8 cellular contexts compared by ENCODE assay signal in the genomic region with DNA sequence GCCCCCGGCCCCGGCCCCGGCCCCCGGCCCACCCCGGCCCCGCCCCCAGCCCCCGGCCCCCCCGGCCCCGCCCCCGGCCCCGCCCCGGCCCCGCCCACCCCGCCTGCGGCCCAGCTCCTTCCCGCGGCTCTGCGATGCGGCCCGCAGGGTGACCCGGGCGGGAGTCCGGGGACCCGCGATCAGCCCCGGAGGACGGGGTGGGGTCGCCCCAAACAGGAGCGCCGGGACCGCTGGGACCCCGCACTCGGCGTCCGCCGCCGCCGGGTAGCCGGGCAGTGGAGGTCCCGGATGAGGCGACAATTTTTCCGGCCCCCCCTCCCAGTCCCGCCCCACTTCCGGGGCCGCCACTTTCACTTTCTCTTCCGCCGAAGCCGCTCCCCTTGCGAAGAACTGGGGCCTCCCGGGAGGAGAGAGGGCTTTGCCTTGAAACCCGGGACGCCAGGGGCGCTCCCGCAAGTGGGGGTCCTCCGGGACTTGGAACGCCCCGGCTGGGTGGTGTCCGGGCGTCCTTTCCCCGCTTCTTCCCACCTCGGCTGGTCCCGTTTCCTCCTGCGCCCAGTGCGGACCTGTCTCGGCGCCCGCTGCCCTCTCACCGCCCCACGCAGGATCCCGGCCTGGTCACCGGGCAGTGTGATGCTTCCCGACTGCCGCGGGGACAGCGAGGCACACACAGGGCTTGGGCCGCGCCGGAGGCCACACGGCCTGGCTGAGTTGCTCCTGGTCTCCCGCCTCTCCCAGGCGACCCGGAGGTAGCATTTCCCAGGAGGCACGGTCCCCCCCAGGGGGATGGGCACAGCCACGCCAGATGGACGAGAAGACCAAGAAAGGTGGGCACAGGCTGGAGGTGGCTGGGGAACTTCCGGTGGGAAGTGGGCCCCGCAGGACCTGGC. TPM values are rescaled to one million over a fixed set of nuclear protein-coding genes. Genes with fewer than 3 reads are reported as not detected.
DNase-seq lines count a peak whose midpoint lies in the region.

A gene (plus strand): TSS at position 347 of the 890 bp plus-strand sequence. CDS start 459 bp downstream, at position 806.

- DNase-seq in GDM1 (lab: John Stamatoyannopoulos, UW) (peak; percentile 60), HAP-1 (ENCODE audit: low spot score in 2 of 2) (peak; percentile 69 to 89), MG63 (peak; percentile 69), SK-N-MC (ENCODE audit: low read depth, low spot score) (no peak), germinal center (ENCODE audit: low spot score) (peak; percentile 98), occipital lobe (lab: John Stamatoyannopoulos, UW) (peak; percentile 81), superior temporal gyrus (ENCODE audit: extremely low spot score) (peak; percentile 83)
- peak; percentile 90 for DNase-seq in activated naive CD4-positive, alpha-beta T cell treated with anti-CD3 and anti-CD28 coated beads for 36 hours

- CTCF ChIA-PET in activated naive CD4-positive, alpha-beta T cell treated with anti-CD3 and anti-CD28 coated beads for 36 hours (lab: Charles Lee), result interaction anchor here (0.7 to 1.4 kb wide), 6 partner anchors 24 to 84 kb away, joined by 3 to 5 read pairs (median 4); a partner anchor contains a TSS

- H3K9me3 ChIP-seq in HAP-1, result no peaks in the 10 kb centered on the region
- no peaks in the 10 kb centered on the region for H3K9me3 ChIP-seq in MG63
- H3K9me3 ChIP-seq in SK-N-MC (ENCODE audit: low read depth, low read length), result no peaks in the 10 kb centered on the region

- H3K27me3 ChIP-seq in HAP-1 (ENCODE audit: low read depth) (no peaks in the 10 kb centered on the region), MG63 (no peaks in the 10 kb centered on the region)

- H3K4me3 Mint-ChIP-seq in activated naive CD4-positive, alpha-beta T cell treated with anti-CD3 and anti-CD28 coated beads for 36 hours, result peak within 1 kb of the TSS; percentile 90

- in situ Hi-C loops in HAP-1 (cut with MboI; ENCODE audit: low sequenced_read_pairs), result no loop called here

- H3K4me3 ChIP-seq in HAP-1 (peak within 1 kb of the TSS; percentile 99), MG63 (peak within 1 kb of the TSS; percentile 94), SK-N-MC (peak within 1 kb of the TSS; percentile 98)

- peaks cover 45% of the 10 kb centered on the region for H3K4me1 Mint-ChIP-seq in activated naive CD4-positive, alpha-beta T cell treated with anti-CD3 and anti-CD28 coated beads for 36 hours (ENCODE audit: low read depth)

- peaks cover 41% of the 10 kb centered on the region for H3K36me3 Mint-ChIP-seq in activated naive CD4-positive, alpha-beta T cell treated with anti-CD3 and anti-CD28 coated beads for 36 hours (ENCODE audit: low read depth)

- no peaks in the 10 kb centered on the region for H3K27me3 Mint-ChIP-seq in activated naive CD4-positive, alpha-beta T cell treated with anti-CD3 and anti-CD28 coated beads for 36 hours (ENCODE audit: low read depth)

- H3K27ac ChIP-seq in SK-N-MC, result peak within 1 kb of the TSS; percentile 77

- H3K4me1 ChIP-seq in HAP-1, result peaks cover 10% of the 10 kb centered on the region

- intact Hi-C loops in activated naive CD4-positive, alpha-beta T cell treated with anti-CD3 and anti-CD28 coated beads for 36 hours (cut with micrococcal nuclease), result loop anchor here (1.0 to 2.0 kb wide), 7 partner anchors 25 to 237 kb away; a partner anchor contains a TSS

- peak within 1 kb of the TSS; percentile 94 for H3K27ac Mint-ChIP-seq in activated naive CD4-positive, alpha-beta T cell treated with anti-CD3 and anti-CD28 coated beads for 36 hours

- H3K36me3 ChIP-seq in HAP-1 (replicated peaks) (peaks cover 27% of the 10 kb centered on the region), MG63 (peaks cover 23% of the 10 kb centered on the region), SK-N-MC (ENCODE audit: insufficient read depth, low read length) (peaks cover 38% of the 10 kb centered on the region)

- peak within 1 kb of the TSS; percentile 98 for H3K9ac ChIP-seq in SK-N-MC (ENCODE audit: insufficient read length)

- peaks cover 2% of the 10 kb centered on the region for H3K9me3 Mint-ChIP-seq in activated naive CD4-positive, alpha-beta T cell treated with anti-CD3 and anti-CD28 coated beads for 36 hours

RNA-seq across cellular contexts. Expression of the gene that starts here (rescaled TPM):
- total RNA-seq in MG63 (2014; rRNA removed; shearing (Covaris generic); ENCODE audit: low replicate concordance), result 35.7 and 68.7 TPM in 2 replicates
- total RNA-seq in activated naive CD4-positive, alpha-beta T cell treated with anti-CD3 and anti-CD28 coated beads for 36 hours, result 100 to 1,000 TPM; 150 to 160 TPM
- 15.1 TPM for total RNA-seq in occipital lobe
